In the genomic region with DNA sequence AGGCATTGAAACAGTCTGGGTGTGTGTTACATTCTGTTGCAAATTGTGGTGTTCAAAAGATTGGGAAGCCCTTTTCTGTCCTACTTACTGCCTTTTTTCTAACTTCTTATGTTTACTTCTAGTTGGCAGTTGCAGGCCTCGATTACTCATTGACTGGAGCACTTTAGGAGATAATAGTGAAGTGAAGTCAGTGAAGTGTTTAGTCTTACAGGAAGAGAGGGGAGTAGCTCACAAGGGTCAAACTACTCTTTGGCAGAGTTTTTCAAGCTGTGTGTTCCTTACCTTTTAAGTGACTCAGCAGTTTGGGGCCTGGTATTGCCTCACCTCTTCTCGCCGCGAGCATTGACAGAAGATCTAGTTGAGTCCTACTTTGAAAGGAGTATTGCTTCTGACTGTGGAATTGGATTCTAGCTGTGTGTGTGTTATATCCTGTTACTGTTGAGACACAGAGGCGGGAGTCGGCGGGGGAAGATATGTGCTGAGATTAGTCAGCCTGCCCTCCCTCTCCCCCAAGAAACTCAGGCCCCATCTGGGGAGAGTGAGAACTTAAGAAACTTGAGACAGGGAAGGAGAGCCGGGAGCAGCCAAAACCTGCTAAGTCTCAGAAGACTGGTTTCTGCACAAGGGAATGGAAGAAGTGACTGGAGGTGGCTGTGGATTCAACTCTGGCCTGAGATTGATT, we compare ENCODE assay signal across 8 cellular contexts. TPM values are rescaled to one million over a fixed set of nuclear protein-coding genes. Genes with fewer than 3 reads are reported as not detected.
DNase-seq lines count a peak whose midpoint lies in the region; ATAC-seq, FAIRE-seq and TF ChIP-seq lines count a peak whose summit lies in the region.

No MANE protein-coding gene starts in this region.

- H3K9ac ChIP-seq in K562 (ENCODE audit: insufficient read depth in 1 of 2, low read depth in 2 of 2, low read length in 2 of 2): peak overlapping the region; percentile 5 to 42; a peak in 3 of 4 replicates
- H3K9ac ChIP-seq in kidney (ENCODE audit: low read length in 2 of 2): peak overlapping the region; percentile 26 to 41

- FAIRE-seq in K562 (lab: Jason Lieb, UNC) (peak; percentile 85), kidney (lab: Jason Lieb, UNC) (peak; percentile 90)

- POLR2A ChIA-PET in K562 (lab: Yijun Ruan, JAX): interaction anchor here (0.5 to 1.5 kb wide), 11 partner anchors 10 to 294 kb away, joined by 3 to 21 read pairs (median 4); partner anchors contain the start of genes AHCYL1 and STRIP1

- no peak; the same call in 1 of the 2 replicates for TF ChIP-seq POLR2A in K562 (conservative IDR thresholded peaks at IDR 0.05)

- TF ChIP-seq CTCF in K562 (IDR thresholded peaks at IDR 0.05 in 2 of 3, conservative IDR thresholded peaks at IDR 0.05 in 1 of 3; ENCODE audit: insufficient read depth in 2 of 3, low read depth in 1 of 3, low read length in 3 of 3) (no peak), kidney (IDR thresholded peaks at IDR 0.05; ENCODE audit: borderline replicate concordance, extremely low read depth, insufficient read depth) (no peak)

- H3K79me2 ChIP-seq in K562 (ENCODE audit: control insufficient read depth, insufficient read depth, low read length): peaks cover 62% of the 10 kb centered on the region

- BruUV-seq in K562 (replicated peaks; lab: Mats Ljungman, UMichigan): no TSS peak

- H3K4me3 ChIP-seq in K562: peak overlapping the region; percentile 8; the same call in 1 of the 2 replicates
- H3K4me3 ChIP-seq in kidney (ENCODE audit: low read length in 2 of 2): peak overlapping the region; percentile 44 to 51

- DNase-seq in activated T-cell treated with anti-CD3 and anti-CD28 coated beads for 4 hours: peak; percentile 17
- DNase-seq in activated T-cell treated with anti-CD3 and anti-CD28 coated beads, Interleukin-2, amount 50 U/mL, for 1 hour: no peak
- DNase-seq in K562 (ENCODE audit: extremely low read depth in 1 of 4, low spot score in 3 of 4): peak; percentile 70 to 87 (median 76)
- DNase-seq in kidney: peak; percentile 89
- DNase-seq in stimulated activated CD4-positive, alpha-beta T cell treated with anti-CD3 and anti-CD28 coated beads, Interleukin-1b, Interleukin-23, amount 100 ng/mL, for 48 hours: peak; percentile 63

- H3K4me2 ChIP-seq in K562 (ENCODE audit: insufficient read depth, low read length): peak overlapping the region; percentile 71

- CTCF ChIA-PET in K562 (lab: Yijun Ruan, JAX; ENCODE audit: low intra/inter-chr PET ratio): no interaction called here

- H3K27ac ChIP-seq in K562 (ENCODE audit: extremely low read depth, low read depth, low read length) (peak overlapping the region; percentile 87), kidney (ENCODE audit: low read depth in 2 of 2, low read length in 2 of 2) (peak overlapping the region; percentile 64 to 80)

- H3K27me3 ChIP-seq in K562 (ENCODE audit: control insufficient read depth in 2 of 2, insufficient read depth in 2 of 2, low read length in 2 of 2): no peaks in the 10 kb centered on the region

- intact Hi-C loops in K562 (cut with micrococcal nuclease) (no loop called here), kidney (cut with DNase I) (no loop called here)

- TF ChIP-seq RAD21 in K562 (CRISPR knock-in tag; conservative IDR thresholded peaks at IDR 0.05 in 1 of 2, IDR thresholded peaks at IDR 0.05 in 1 of 2): peak in 1 of 2 experiments; percentile 29; a peak in 1 of 4 replicates

- TF ChIP-seq EP300 in K562 (IDR thresholded peaks at IDR 0.05; ENCODE audit: low read length): peak; percentile 28; the same call in 1 of the 2 replicates

- H4K20me1 ChIP-seq in K562 (replicated peaks; ENCODE audit: control insufficient read depth, insufficient read depth, low read length): no peaks in the 10 kb centered on the region

- in situ Hi-C loops in K562 (cut with MboI): no loop called here

- H3K9me1 ChIP-seq in K562 (ENCODE audit: control insufficient read depth, insufficient read depth, low read length): no peaks in the 10 kb centered on the region

- peak overlapping the region; percentile 64 for H2AFZ ChIP-seq in K562 (ENCODE audit: low read depth, low read length)

- peaks cover 18% of the 10 kb centered on the region for H3K36me3 ChIP-seq in K562 (ENCODE audit: control insufficient read depth, insufficient read depth, low read length)
- peaks cover under 1% of the 10 kb centered on the region in 2 donors for H3K36me3 ChIP-seq in kidney (ENCODE audit: control insufficient read depth in 1 of 2, insufficient read depth in 2 of 2, low read length in 2 of 2)

- peaks cover 14 to 37% of the 10 kb centered on the region in 2 experiments for H3K4me1 ChIP-seq in K562 (replicated peaks in 1 of 2; ENCODE audit: control insufficient read depth in 2 of 2, insufficient read depth in 2 of 2, low read length in 2 of 2)
- H3K4me1 ChIP-seq in kidney (ENCODE audit: control insufficient read depth in 1 of 2, insufficient read depth in 1 of 2, low read depth in 1 of 2, low read length in 2 of 2): peaks cover 24 to 41% of the 10 kb centered on the region in 2 donors

- H3K9me3 ChIP-seq in K562 (replicated peaks; ENCODE audit: control insufficient read depth, insufficient read depth, low read depth, low read length) (no peaks in the 10 kb centered on the region), kidney (ENCODE audit: control insufficient read depth in 1 of 2, low read length in 2 of 2) (no peaks in the 10 kb centered on the region)

- ATAC-seq in HG03064 (IDR thresholded peaks at IDR 0.05; ENCODE audit: low read depth, unreplicated experiment) (peak; percentile 68), K562 (peak; percentile 92), GM19324 (IDR thresholded peaks at IDR 0.05; ENCODE audit: low FRiP score, unreplicated experiment) (no peak)

- WGBS in K562 (ENCODE audit: insufficient coverage, low coverage, missing lambda C conversion rate): under 1% methylated on average over 8 of the region's 8 CpGs

TF ChIP-seq in PFSK-1, 5 proteins besides CTCF, POLR2A, EP300 and RAD21:
- TF ChIP-seq TAF1 (IDR thresholded peaks at IDR 0.05; ENCODE audit: borderline replicate concordance, insufficient read depth, low read length): no peak
- 0 out of 2 replicates have a peak, but pooled peaks have one; percentile 73 for TF ChIP-seq SIN3A (IDR thresholded peaks at IDR 0.05; ENCODE audit: borderline replicate concordance, insufficient read depth, low read length)

TF ChIP-seq in K562, 482 proteins besides CTCF, POLR2A, EP300 and RAD21 (continues in another document):
- TF ChIP-seq POLR2AphosphoS2 (IDR thresholded peaks at IDR 0.05; ENCODE audit: low read length): no peak
- peak; percentile 100 for TF ChIP-seq ZNF444 (CRISPR knock-in tag; IDR thresholded peaks at IDR 0.05)
- no peak for TF ChIP-seq NR2C1 (IDR thresholded peaks at IDR 0.05)
- peak; percentile 57 for TF ChIP-seq NR2C1 (tag; IDR thresholded peaks at IDR 0.05)
- TF ChIP-seq ZNF778 (CRISPR knock-in tag; IDR thresholded peaks at IDR 0.05): no peak
- peak; percentile 98 for TF ChIP-seq C11orf30 (IDR thresholded peaks at IDR 0.05; ENCODE audit: low read depth)
- TF ChIP-seq NUFIP1 (IDR thresholded peaks at IDR 0.05; ENCODE audit: partially characterized antibody): peak; percentile 46
- no peak for TF ChIP-seq L3MBTL2 (IDR thresholded peaks at IDR 0.05)
- TF ChIP-seq ZNF507 (tag; conservative IDR thresholded peaks at IDR 0.05): no peak
- TF ChIP-seq NFE2L1 (tag; IDR thresholded peaks at IDR 0.05; ENCODE audit: borderline replicate concordance, low read depth): peak; percentile 92

RNA-seq across cellular contexts. Expression of gene AHCYL1, which starts 19.3 kb away (rescaled TPM):
- polyA plus RNA-seq in PFSK-1 (2012; ENCODE audit: insufficient read length, low read depth): 85.5 TPM
- total RNA-seq in K562 (2011; cell fraction: chromatin; rRNA removed; ENCODE audit: low replicate concordance): 86.0 and 94.1 TPM in 2 replicates
- 41.9 and 46.3 TPM in 2 replicates for total RNA-seq in K562 (2011; cell fraction: nucleolus; rRNA removed)
- total RNA-seq in K562 (2011; cell fraction: nucleoplasm; rRNA removed): 65.2 and 107 TPM in 2 replicates
- total RNA-seq in K562 (2014; rRNA removed) (39.8 and 40.1 TPM in 2 replicates), K562 (2014; rRNA removed; fragmentation: Illumina TruSeq; extraction: Trizol) (44.5 and 49.8 TPM in 2 replicates), K562 (2015; rRNA removed; fragmentation: Illumina TruSeq; extraction: Trizol) (40.5 and 40.9 TPM in 2 replicates), K562 (2021) (75.5 and 84.9 TPM in 2 replicates), kidney (125 TPM)
- polyA plus RNA-seq in K562 (2011; rRNA removed) (96.4 and 118 TPM in 2 replicates), K562 (2014; fragmentation: Illumina TruSeq; extraction: Trizol) (75.5 and 83.7 TPM in 2 replicates), K562 (2014; fragmentation: Nextera tagmentation; extraction: Ambion mirVana) (10 to 100 TPM; 27.3 to 32.9 TPM), K562 (2014; rRNA removed) (53.4 and 56.3 TPM in 2 replicates), kidney (ENCODE audit: insufficient read depth, low read depth, low replicate concordance) (103 TPM)
- polyA plus RNA-seq in K562 (2011; cell fraction: cytosol; rRNA removed): 57.9 and 73.1 TPM in 2 replicates
- polyA plus RNA-seq in K562 (2011; cell fraction: nucleus; rRNA removed): 97.2 and 104 TPM in 2 replicates
- 84.4 and 103 TPM in 2 replicates for polyA plus RNA-seq in K562 (2012)
- 87.3 and 94.7 TPM in 2 replicates for polyA minus RNA-seq in K562 (2011; rRNA and poly(A)+ RNA removed)
- 52.4 and 62.1 TPM in 2 replicates for polyA minus RNA-seq in K562 (2011; cell fraction: cytosol; rRNA and poly(A)+ RNA removed)
- 32.6 and 50.8 TPM in 2 replicates for polyA minus RNA-seq in K562 (2011; cell fraction: nucleus; rRNA and poly(A)+ RNA removed)

RNA-seq across cellular contexts. Expression of gene STRIP1, which starts 30.5 kb away (rescaled TPM):
- polyA plus RNA-seq in PFSK-1 (2012; ENCODE audit: insufficient read length, low read depth): 34.8 TPM
- 216 and 291 TPM in 2 replicates for total RNA-seq in K562 (2011; cell fraction: chromatin; rRNA removed; ENCODE audit: low replicate concordance)
- 159 and 160 TPM in 2 replicates for total RNA-seq in K562 (2011; cell fraction: nucleolus; rRNA removed)
- total RNA-seq in K562 (2011; cell fraction: nucleoplasm; rRNA removed): 167 and 180 TPM in 2 replicates
- total RNA-seq in K562 (2014; rRNA removed) (34.2 and 40.1 TPM in 2 replicates), K562 (2014; rRNA removed; fragmentation: Illumina TruSeq; extraction: Trizol) (27.6 and 28.6 TPM in 2 replicates), K562 (2015; rRNA removed; fragmentation: Illumina TruSeq; extraction: Trizol) (29.0 and 30.6 TPM in 2 replicates), K562 (2021) (38.5 and 42.3 TPM in 2 replicates), kidney (31.1 TPM)
- polyA plus RNA-seq in K562 (2011; rRNA removed) (32.6 and 32.8 TPM in 2 replicates), K562 (2014; fragmentation: Illumina TruSeq; extraction: Trizol) (30.6 and 32.2 TPM in 2 replicates), K562 (2014; fragmentation: Nextera tagmentation; extraction: Ambion mirVana) (10 to 100 TPM in 1 of 2 experiments, 1 to 10 TPM in 1; 9.9 to 10.5 TPM), K562 (2014; rRNA removed) (30.4 and 32.0 TPM in 2 replicates), kidney (ENCODE audit: insufficient read depth, low read depth, low replicate concordance) (9.5 TPM)
- 20.9 and 23.7 TPM in 2 replicates for polyA plus RNA-seq in K562 (2011; cell fraction: cytosol; rRNA removed)
- polyA plus RNA-seq in K562 (2011; cell fraction: nucleus; rRNA removed): 128 and 143 TPM in 2 replicates
- 23.1 and 25.5 TPM in 2 replicates for polyA plus RNA-seq in K562 (2012)
- 51.3 and 51.8 TPM in 2 replicates for polyA minus RNA-seq in K562 (2011; rRNA and poly(A)+ RNA removed)
- polyA minus RNA-seq in K562 (2011; cell fraction: cytosol; rRNA and poly(A)+ RNA removed): 16.5 and 21.1 TPM in 2 replicates
- polyA minus RNA-seq in K562 (2011; cell fraction: nucleus; rRNA and poly(A)+ RNA removed): 79.6 and 106 TPM in 2 replicates
